8 cellular contexts compared by ENCODE assay signal in the genomic region with DNA sequence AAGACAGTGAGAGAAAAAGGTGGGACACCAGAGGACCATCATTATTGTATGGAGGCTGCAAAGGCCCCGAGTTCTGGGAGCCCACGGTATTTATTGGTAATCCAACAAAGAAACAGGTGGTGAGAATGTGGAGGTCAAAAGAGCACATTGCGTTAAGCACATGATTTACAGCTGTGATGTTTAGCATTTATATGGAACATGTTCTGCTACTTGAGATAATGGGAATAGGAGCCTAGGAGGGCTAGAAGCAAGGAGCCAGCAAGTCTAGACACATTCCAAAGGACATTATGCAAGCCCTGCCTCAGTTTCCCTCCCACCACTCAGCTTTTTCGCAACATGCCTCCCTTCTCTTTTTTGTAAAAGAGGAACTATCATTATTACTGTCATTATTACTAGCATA. TPM values are rescaled to one million over a fixed set of nuclear protein-coding genes. Genes with fewer than 3 reads are reported as not detected.
DNase-seq lines count a peak whose midpoint lies in the region; ATAC-seq, FAIRE-seq and TF ChIP-seq lines count a peak whose summit lies in the region.
"Not testable (repeated sequence)": the region's sequence is repeated elsewhere in the genome, so short reads cannot be mapped to it uniquely, and the experiment has no call there.

No MANE protein-coding gene starts in this region.

- TF ChIP-seq CTCF in Panc1 (IDR thresholded peaks at IDR 0.05), result 0 out of 2 replicates have a peak, but pooled peaks have one; percentile 5
- not testable (repeated sequence) for TF ChIP-seq CTCF in K562 (IDR thresholded peaks at IDR 0.05 in 2 of 3, conservative IDR thresholded peaks at IDR 0.05 in 1 of 3; ENCODE audit: insufficient read depth in 2 of 3, low read depth in 1 of 3, low read length in 3 of 3); smooth muscle cell (IDR thresholded peaks at IDR 0.05; ENCODE audit: borderline replicate concordance, insufficient read depth, poor library complexity, severe bottlenecking)

- in situ Hi-C loops in Panc1 (cut with HindIII; ENCODE audit: low pct_unique_long_range_greater_than_20kb, low sequenced_read_pairs); K562 (cut with MboI): not testable (repeated sequence)

- H3K9me3 ChIP-seq in Panc1 (ENCODE audit: control insufficient read depth, insufficient read depth, low read depth, low read length); K562 (replicated peaks; ENCODE audit: control insufficient read depth, insufficient read depth, low read depth, low read length); smooth muscle cell (replicated peaks; ENCODE audit: low read depth): not testable (repeated sequence)

- not testable (repeated sequence) for H3K4me3 Mint-ChIP-seq in activated T-helper 1 cell treated with anti-CD3 and anti-CD28 coated beads, Interleukin-12 subunit alpha, Interleukin-12 subunit beta, Interleukin-2, Interleukin-4 antibody, amounts not matched to agents 30 ng/mL and 10 ng/mL and 1 ng/mL, durations not matched to agents 14 hours and 24 hours and 36 hours

- not testable (repeated sequence) for BruUV-seq in Panc1 (replicated peaks; lab: Mats Ljungman, UMichigan); K562 (replicated peaks; lab: Mats Ljungman, UMichigan)

- H3K9me1 ChIP-seq in K562 (ENCODE audit: control insufficient read depth, insufficient read depth, low read length), result not testable (repeated sequence)

- peak; percentile 76 to 81 for DNase-seq in AML-193 (lab: John Stamatoyannopoulos, UW)
- DNase-seq in HEK293T (ENCODE audit: extremely low spot score); Panc1 (ENCODE audit: low read depth, low spot score); activated T-helper 1 cell treated with anti-CD3 and anti-CD28 coated beads, Interleukin-12 subunit alpha, Interleukin-12 subunit beta, Interleukin-2, Interleukin-4 antibody, amounts not matched to agents 30 ng/mL and 10 ng/mL and 1 ng/mL, durations not matched to agents 14 hours and 24 hours and 36 hours (ENCODE audit: low spot score); K562 (ENCODE audit: extremely low read depth in 1 of 4, low spot score in 3 of 4); left colon; smooth muscle cell (lab: John Stamatoyannopoulos, UW; ENCODE audit: unreplicated experiment): not testable (repeated sequence)
- DNase-seq in NCI-H524 (lab: John Stamatoyannopoulos, UW), result peak; percentile 48 to 83

- not testable (repeated sequence) for H3K9ac ChIP-seq in K562 (ENCODE audit: insufficient read depth in 1 of 2, low read depth in 2 of 2, low read length in 2 of 2); smooth muscle cell (ENCODE audit: low read depth)

- H3K27ac Mint-ChIP-seq in activated T-helper 1 cell treated with anti-CD3 and anti-CD28 coated beads, Interleukin-12 subunit alpha, Interleukin-12 subunit beta, Interleukin-2, Interleukin-4 antibody, amounts not matched to agents 30 ng/mL and 10 ng/mL and 1 ng/mL, durations not matched to agents 14 hours and 24 hours and 36 hours, result peak overlapping the region; percentile 74

- H3K4me2 ChIP-seq in K562 (ENCODE audit: insufficient read depth, low read length), result not testable (repeated sequence)
- H3K4me2 ChIP-seq in smooth muscle cell, result peak overlapping the region; percentile 49

- WGBS in K562 (ENCODE audit: insufficient coverage, low coverage, missing lambda C conversion rate), result 34% methylated on average over 4 of the region's 4 CpGs
- WGBS in smooth muscle cell (ENCODE audit: low lambda C conversion rate), result 63% methylated on average over 4 of the region's 4 CpGs

- H3K27me3 Mint-ChIP-seq in activated T-helper 1 cell treated with anti-CD3 and anti-CD28 coated beads, Interleukin-12 subunit alpha, Interleukin-12 subunit beta, Interleukin-2, Interleukin-4 antibody, amounts not matched to agents 30 ng/mL and 10 ng/mL and 1 ng/mL, durations not matched to agents 14 hours and 24 hours and 36 hours (ENCODE audit: insufficient read depth), result not testable (repeated sequence)

- peaks cover 15% of the 10 kb centered on the region for H3F3A ChIP-seq in smooth muscle cell (ENCODE audit: low read depth)

- not testable (repeated sequence) for TF ChIP-seq EP300 in K562 (IDR thresholded peaks at IDR 0.05; ENCODE audit: low read length)

- not testable (repeated sequence) for TF ChIP-seq POLR2A in K562 (conservative IDR thresholded peaks at IDR 0.05)

- intact Hi-C loops in Panc1 (cut with micrococcal nuclease; ENCODE audit: unreplicated experiment); K562 (cut with micrococcal nuclease); left colon (cut with DNase I, micrococcal nuclease): not testable (repeated sequence)
- intact Hi-C loops in activated T-helper 1 cell treated with anti-CD3 and anti-CD28 coated beads, Interleukin-12 subunit alpha, Interleukin-12 subunit beta, Interleukin-2, Interleukin-4 antibody, amounts not matched to agents 30 ng/mL and 10 ng/mL and 1 ng/mL, durations not matched to agents 14 hours and 24 hours and 36 hours (cut with micrococcal nuclease), result loop anchor here (2.0 to 10.0 kb wide), 2 partner anchors 16 to 1574 kb away; no protein-coding TSS in a partner anchor

- not testable (repeated sequence) for ATAC-seq in Panc1, K562
- peak; percentile 22 for ATAC-seq in left colon

- not testable (repeated sequence) for H3K4me3 ChIP-seq in Panc1 (ENCODE audit: low read depth in 2 of 2, low read length in 2 of 2); K562; smooth muscle cell

- TF ChIP-seq RAD21 in K562 (CRISPR knock-in tag; conservative IDR thresholded peaks at IDR 0.05 in 1 of 2, IDR thresholded peaks at IDR 0.05 in 1 of 2), result not testable (repeated sequence)

- not testable (repeated sequence) for H3K4me1 ChIP-seq in Panc1 (ENCODE audit: control insufficient read depth, insufficient read depth, low read length); K562 (replicated peaks in 1 of 2; ENCODE audit: control insufficient read depth in 2 of 2, insufficient read depth in 2 of 2, low read length in 2 of 2)
- peaks cover 11% of the 10 kb centered on the region for H3K4me1 ChIP-seq in smooth muscle cell (ENCODE audit: low read depth)

- not testable (repeated sequence) for H3K36me3 ChIP-seq in Panc1 (ENCODE audit: control insufficient read depth, insufficient read depth, low read length); smooth muscle cell (ENCODE audit: low read depth)
- peaks cover 14% of the 10 kb centered on the region; the same call in 2 of the 3 replicates for H3K36me3 ChIP-seq in K562 (ENCODE audit: control insufficient read depth, insufficient read depth, low read length)

- not testable (repeated sequence) for H3K79me2 ChIP-seq in K562 (ENCODE audit: control insufficient read depth, insufficient read depth, low read length); smooth muscle cell (ENCODE audit: low read depth)

- H3K27me3 ChIP-seq in Panc1 (ENCODE audit: control insufficient read depth, insufficient read depth, low read length); K562 (ENCODE audit: control insufficient read depth in 2 of 2, insufficient read depth in 2 of 2, low read length in 2 of 2); smooth muscle cell (ENCODE audit: low read depth): not testable (repeated sequence)

- POLR2A ChIA-PET in HEK293T (lab: Yijun Ruan, JAX) (interaction anchor here (0.7 to 3.0 kb wide), 3 partner anchors 45 to 129 kb away, joined by 3 to 8 read pairs (median 3); partner anchors contain the start of gene HINT3), Panc1 (lab: Charles Lee) (interaction anchor here (0.6 kb wide), 1 partner anchor 36 kb away, joined by 13 read pairs; no protein-coding TSS in a partner anchor), K562 (lab: Yijun Ruan, JAX) (interaction anchor here (0.7 to 0.9 kb wide), 2 partner anchors 8 to 46 kb away, joined by 3 to 6 read pairs; partner anchors contain the start of gene HINT3)

- not testable (repeated sequence) for FAIRE-seq in K562 (lab: Jason Lieb, UNC)

- not testable (repeated sequence) for H2AFZ ChIP-seq in K562 (ENCODE audit: low read depth, low read length); smooth muscle cell (ENCODE audit: low read depth)

- H3K9me3 Mint-ChIP-seq in activated T-helper 1 cell treated with anti-CD3 and anti-CD28 coated beads, Interleukin-12 subunit alpha, Interleukin-12 subunit beta, Interleukin-2, Interleukin-4 antibody, amounts not matched to agents 30 ng/mL and 10 ng/mL and 1 ng/mL, durations not matched to agents 14 hours and 24 hours and 36 hours, result not testable (repeated sequence)

- peaks cover 43% of the 10 kb centered on the region for H3K4me1 Mint-ChIP-seq in activated T-helper 1 cell treated with anti-CD3 and anti-CD28 coated beads, Interleukin-12 subunit alpha, Interleukin-12 subunit beta, Interleukin-2, Interleukin-4 antibody, amounts not matched to agents 30 ng/mL and 10 ng/mL and 1 ng/mL, durations not matched to agents 14 hours and 24 hours and 36 hours (ENCODE audit: low read depth)

- H3K36me3 Mint-ChIP-seq in activated T-helper 1 cell treated with anti-CD3 and anti-CD28 coated beads, Interleukin-12 subunit alpha, Interleukin-12 subunit beta, Interleukin-2, Interleukin-4 antibody, amounts not matched to agents 30 ng/mL and 10 ng/mL and 1 ng/mL, durations not matched to agents 14 hours and 24 hours and 36 hours (ENCODE audit: low read depth), result peaks cover 42% of the 10 kb centered on the region

- not testable (repeated sequence) for H3K27ac ChIP-seq in Panc1 (ENCODE audit: low read length); K562 (ENCODE audit: extremely low read depth, low read depth, low read length)
- H3K27ac ChIP-seq in smooth muscle cell (ENCODE audit: low read depth), result peak overlapping the region; percentile 77

- H4K20me1 ChIP-seq in K562 (replicated peaks; ENCODE audit: control insufficient read depth, insufficient read depth, low read length); smooth muscle cell (ENCODE audit: low read depth): not testable (repeated sequence)

- CTCF ChIA-PET in HEK293T (lab: Yijun Ruan, JAX), result interaction anchor here (0.9 to 2.1 kb wide), 4 partner anchors 45 to 1378 kb away, joined by 3 to 12 read pairs (median 5); partner anchors contain the start of gene HINT3
- CTCF ChIA-PET in Panc1 (lab: Charles Lee); K562 (lab: Yijun Ruan, JAX; ENCODE audit: low intra/inter-chr PET ratio): not testable (repeated sequence)

RNA-seq across cellular contexts. Expression of gene HINT3, which starts 45.6 kb away (rescaled TPM):
- total RNA-seq in Panc1 (2021; ENCODE audit: unreplicated experiment), result 11.5 TPM
- polyA plus RNA-seq in Panc1 (2012; ENCODE audit: insufficient read length), result 8.8 TPM
- 9.4 and 9.6 TPM in 2 replicates for total RNA-seq in activated T-helper 1 cell treated with anti-CD3 and anti-CD28 coated beads, Interleukin-12 subunit alpha, Interleukin-12 subunit beta, Interleukin-2, Interleukin-4 antibody, amounts not matched to agents 30 ng/mL and 10 ng/mL and 1 ng/mL, durations not matched to agents 14 hours and 24 hours and 36 hours
- 1.1 and 2.9 TPM in 2 replicates for total RNA-seq in K562 (2011; cell fraction: chromatin; rRNA removed; ENCODE audit: low replicate concordance)
- total RNA-seq in K562 (2011; cell fraction: nucleolus; rRNA removed), result 1.2 and 1.3 TPM in 2 replicates
- total RNA-seq in K562 (2011; cell fraction: nucleoplasm; rRNA removed), result 2.2 and 4.0 TPM in 2 replicates
- total RNA-seq in K562 (2014; rRNA removed), result 11.8 and 13.7 TPM in 2 replicates
- 16.6 and 16.9 TPM in 2 replicates for total RNA-seq in K562 (2014; rRNA removed; fragmentation: Illumina TruSeq; extraction: Trizol)
- total RNA-seq in K562 (2015; rRNA removed; fragmentation: Illumina TruSeq; extraction: Trizol), result 14.6 and 16.2 TPM in 2 replicates
- 10.8 and 11.3 TPM in 2 replicates for total RNA-seq in K562 (2021)
- polyA plus RNA-seq in K562 (2011; rRNA removed), result 4.7 and 5.1 TPM in 2 replicates
- polyA plus RNA-seq in K562 (2011; cell fraction: cytosol; rRNA removed), result 2.4 and 2.8 TPM in 2 replicates
- polyA plus RNA-seq in K562 (2011; cell fraction: nucleus; rRNA removed), result 0.98 and 1.3 TPM in 2 replicates
- polyA plus RNA-seq in K562 (2012), result 15.3 and 21.7 TPM in 2 replicates
- 12.6 and 13.7 TPM in 2 replicates for polyA plus RNA-seq in K562 (2014; fragmentation: Illumina TruSeq; extraction: Trizol)
- 1 to 10 TPM; 1.4 to 1.9 TPM for polyA plus RNA-seq in K562 (2014; fragmentation: Nextera tagmentation; extraction: Ambion mirVana)
- 7.6 and 8.9 TPM in 2 replicates for polyA plus RNA-seq in K562 (2014; rRNA removed)
- polyA minus RNA-seq in K562 (2011; rRNA and poly(A)+ RNA removed), result 3.1 and 4.7 TPM in 2 replicates
- polyA minus RNA-seq in K562 (2011; cell fraction: cytosol; rRNA and poly(A)+ RNA removed), result 3.5 and 6.0 TPM in 2 replicates
- 1.3 and 2.2 TPM in 2 replicates for polyA minus RNA-seq in K562 (2011; cell fraction: nucleus; rRNA and poly(A)+ RNA removed)
- 10 to 100 TPM; 24.7 to 25.7 TPM for total RNA-seq in left colon
- 13.1 and 21.2 TPM in 2 replicates for total RNA-seq in smooth muscle cell
- 6.8 and 10.0 TPM in 2 replicates for polyA plus RNA-seq in smooth muscle cell
